In the genomic region with DNA sequence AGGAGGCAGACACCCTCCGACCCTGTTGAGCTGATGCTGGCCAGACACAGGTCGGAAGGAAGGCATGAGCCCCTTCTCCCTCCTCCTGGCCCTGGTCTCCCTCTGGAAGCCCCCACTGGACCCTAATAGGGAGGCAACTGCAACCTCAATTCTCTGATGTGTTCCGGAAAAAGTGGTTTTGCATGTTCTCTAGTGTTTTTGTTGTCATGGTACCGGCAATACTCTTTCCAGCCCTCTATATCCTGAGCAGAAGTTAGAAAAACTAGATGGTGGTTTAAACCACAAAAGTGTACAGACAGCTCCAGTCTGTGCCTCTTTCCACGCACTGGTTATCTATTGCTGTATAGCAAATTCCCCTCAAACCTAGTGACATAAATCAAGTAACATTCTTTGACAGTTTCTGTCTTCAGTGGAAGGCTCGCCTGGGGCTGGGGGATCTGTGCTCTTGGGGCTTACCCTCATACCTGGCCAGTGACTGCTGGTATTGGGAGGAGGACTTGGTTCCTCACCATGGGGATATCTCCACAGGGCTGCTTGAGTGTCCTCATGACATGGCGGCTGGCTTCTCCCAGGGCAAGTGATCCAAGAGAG, we compare ENCODE assay signal across 8 cellular contexts. TPM values are rescaled to one million over a fixed set of nuclear protein-coding genes. Genes with fewer than 3 reads are reported as not detected.
DNase-seq lines count a peak whose midpoint lies in the region; ATAC-seq and TF ChIP-seq lines count a peak whose summit lies in the region.

No MANE protein-coding gene starts in this region.

- TF ChIP-seq CTCF in mucosa of descending colon (IDR thresholded peaks at IDR 0.05), result no peak
- no peak for TF ChIP-seq CTCF in RWPE1 (conservative IDR thresholded peaks at IDR 0.05; ENCODE audit: low read depth)

- intact Hi-C loops in mucosa of descending colon (cut with DNase I, micrococcal nuclease), result no loop called here

- H3K27ac ChIP-seq in RWPE1, result no peak overlapping the region

- no peaks in the 10 kb centered on the region for H3K36me3 ChIP-seq in mucosa of descending colon (ENCODE audit: low read depth)

- peaks cover 9% of the 10 kb centered on the region for H3K4me1 ChIP-seq in mucosa of descending colon (ENCODE audit: low read depth)

- CTCF ChIA-PET in RWPE1 (lab: Yijun Ruan, JAX), result no interaction called here

- H3K9me3 ChIP-seq in mucosa of descending colon, result no peaks in the 10 kb centered on the region

- POLR2A ChIA-PET in RWPE1 (lab: Yijun Ruan, JAX; ENCODE audit: low non-redundant PET), result no interaction called here

- H3K4me3 ChIP-seq in mucosa of descending colon, result no peak overlapping the region

- DNase-seq in activated CD4-positive, alpha-beta T cell treated with anti-CD3 and anti-CD28 coated beads, Interleukin-2, amount 50 U/mL, for 1 hour, result peak; percentile 49
- DNase-seq in mucosa of descending colon (no peak), NCI-H2107 (lab: John Stamatoyannopoulos, UW) (no peak), epidermal melanocyte (ENCODE audit: insufficient read length, low spot score) (no peak), NK-92 (lab: John Stamatoyannopoulos, UW; ENCODE audit: unreplicated experiment) (no peak), RWPE1 (ENCODE audit: low spot score) (no peak)

- ATAC-seq in GM18870 (IDR thresholded peaks at IDR 0.05; ENCODE audit: unreplicated experiment), result peak; percentile 70
- ATAC-seq in HG02938 (IDR thresholded peaks at IDR 0.05; ENCODE audit: unreplicated experiment), result peak; percentile 93
- peak; percentile 77 for ATAC-seq in mucosa of descending colon

RNA-seq across cellular contexts. Expression of a gene that starts 37.0 kb away (rescaled TPM):
- total RNA-seq in mucosa of descending colon, result 1 to 10 TPM; 2.8 to 4.7 (median 4.4) TPM

RNA-seq across cellular contexts. Expression of a gene that starts 42.3 kb away (rescaled TPM):
- 100 to 1,000 TPM; 113 to 153 (median 147) TPM for total RNA-seq in mucosa of descending colon
